In the genomic region with DNA sequence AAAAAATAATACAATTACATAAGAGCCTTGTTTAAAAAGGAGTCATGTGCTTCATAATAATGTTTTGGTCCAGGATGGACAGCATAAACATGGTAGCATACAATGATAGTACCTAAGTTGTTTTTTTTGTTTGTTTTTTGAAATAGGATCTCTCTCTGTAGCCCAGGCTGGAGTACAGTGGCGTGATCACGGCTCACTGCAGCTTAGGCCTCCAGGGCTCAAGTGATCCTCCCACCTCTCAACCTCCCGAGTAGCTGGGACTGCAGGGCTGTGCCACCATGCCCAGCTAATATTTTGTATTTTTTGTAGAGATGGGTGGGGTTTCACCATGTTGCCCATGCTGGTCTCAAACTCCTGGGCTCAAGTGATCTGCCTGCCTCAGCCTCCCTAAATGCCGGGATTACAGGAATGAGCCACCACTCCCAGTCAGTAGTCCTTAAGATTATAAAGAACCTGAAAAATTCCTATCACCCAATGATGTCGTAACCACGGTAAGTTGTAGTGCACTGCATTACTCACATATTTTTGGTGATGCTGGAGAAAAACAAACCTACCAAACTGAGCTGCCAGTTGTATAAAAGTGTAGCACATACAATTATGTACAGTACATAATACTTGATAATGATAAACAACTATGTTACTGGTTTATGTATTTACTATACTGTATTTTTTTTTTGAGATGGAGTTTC, we compare ENCODE assay signal across 22 cellular contexts. TPM values are rescaled to one million over a fixed set of nuclear protein-coding genes. Genes with fewer than 3 reads are reported as not detected.
DNase-seq lines count a peak whose midpoint lies in the region; ATAC-seq and TF ChIP-seq lines count a peak whose summit lies in the region.
"Had no signal": no experiment of that assay in that cellular context is flagged by ENCODE, and none has a peak within 500 bp of the region (broad histone marks: within the 10 kb centered on the region; RNA-seq: fewer than 3 reads in every experiment).

No MANE protein-coding gene starts in this region.

- H3K27me3 ChIP-seq in adipocyte (replicated peaks; ENCODE audit: control insufficient read depth, insufficient read depth, low read length): no peaks in the 10 kb centered on the region
- H3K27me3 ChIP-seq: cardiac muscle cell, dorsolateral prefrontal cortex had no signal

- ATAC-seq in left lobe of liver (no peak), HG02763 (IDR thresholded peaks at IDR 0.05; ENCODE audit: unreplicated experiment) (no peak)
- ATAC-seq: activated CD4-positive, alpha-beta T cell treated with anti-CD3 and anti-CD28 coated beads for 36 hours; left cardiac atrium; mucosa of descending colon had no signal

- POLR2A ChIA-PET in HEK293 (lab: Yijun Ruan, JAX): interaction anchor here (1.0 kb wide), 1 partner anchor 21 kb away, joined by 3 read pairs; no protein-coding TSS in a partner anchor

- H3K4me1 ChIP-seq in HEK293 (ENCODE audit: control insufficient read depth, insufficient read depth, low read length) (no peaks in the 10 kb centered on the region), adipocyte (ENCODE audit: control insufficient read depth, insufficient read depth, low read length) (no peaks in the 10 kb centered on the region)

- H3K9ac ChIP-seq in adipocyte (ENCODE audit: low read length): no peak overlapping the region

- H3K36me3 ChIP-seq in HEK293 (ENCODE audit: control insufficient read depth in 2 of 2, insufficient read depth in 1 of 2, low read length in 2 of 2) (no peaks in the 10 kb centered on the region), adipocyte (ENCODE audit: control insufficient read depth, insufficient read depth, low read length, severe bottlenecking) (no peaks in the 10 kb centered on the region)
- H3K36me3 ChIP-seq: cardiac muscle cell, neutrophil had no signal

- CTCF ChIA-PET in HEK293 (lab: Yijun Ruan, JAX): interaction anchor here (0.5 to 0.7 kb wide), 4 partner anchors 52 to 1372 kb away, joined by 3 read pairs; no protein-coding TSS in a partner anchor

- H3K4me3 ChIP-seq in HEK293 (ENCODE audit: low read depth, low read length) (no peak overlapping the region), adipocyte (ENCODE audit: low read length) (no peak overlapping the region)
- H3K4me3 ChIP-seq: cardiac muscle cell, dorsolateral prefrontal cortex, mucosa of descending colon had no signal

- no peak overlapping the region for H3K27ac ChIP-seq in HEK293 (ENCODE audit: extremely low read depth, low read depth, low read length)
- H3K27ac ChIP-seq: cardiac muscle cell, dorsolateral prefrontal cortex, epithelial cell of prostate, neutrophil had no signal

- no peaks in the 10 kb centered on the region for H3K9me3 ChIP-seq in HEK293 (ENCODE audit: control insufficient read depth, insufficient read depth, low read depth, low read length)
- no peaks in the 10 kb centered on the region for H3K9me3 ChIP-seq in adipocyte (ENCODE audit: control insufficient read depth, low read length)
- H3K9me3 ChIP-seq: mucosa of descending colon, neutrophil had no signal

- no peak for TF ChIP-seq CTCF in HEK293 (tag by site-specific recombination; IDR thresholded peaks at IDR 0.05)

- peak; percentile 13 for DNase-seq in AG20443 (ENCODE audit: low spot score)
- peak; percentile 49 for DNase-seq in adipocyte (ENCODE audit: low read depth)
- peak; percentile 6 for DNase-seq in kidney glomerular epithelial cell (lab: John Stamatoyannopoulos, UW)
- DNase-seq in left lobe of liver (ENCODE audit: low spot score): no peak
- no peak for DNase-seq in NCI-H2107 (lab: John Stamatoyannopoulos, UW)
- no peak for DNase-seq in HT-29 (ENCODE audit: low spot score)
- DNase-seq: activated CD4-positive, alpha-beta T cell treated with anti-CD3 and anti-CD28 coated beads for 36 hours; CD8-positive, alpha-beta memory T cell; dorsolateral prefrontal cortex; Kasumi-1; left cardiac atrium; mucosa of descending colon; NCI-H1417; NCI-H2227 treated with DMSO at 0.1 percent for 48 hours; retina; stimulated activated CD8-positive, alpha-beta memory T cell treated with anti-CD3 and anti-CD28 coated beads, Interleukin-4, amount 100 ng/mL, for 48 hours; substantia nigra had no signal

TF ChIP-seq in HEK293, 187 proteins besides CTCF, POLR2A, EP300 and RAD21:
- 0 out of 2 replicates have a peak, but pooled peaks have one; percentile 15 for TF ChIP-seq GLIS1 (tag by site-specific recombination; IDR thresholded peaks at IDR 0.05)
- TF ChIP-seq ZNF548 (tag by site-specific recombination; IDR thresholded peaks at IDR 0.05): peak; percentile 46; the same call in 1 of the 2 replicates
- TF ChIP-seq SALL2 (tag by site-specific recombination; IDR thresholded peaks at IDR 0.05; ENCODE audit: borderline replicate concordance): no peak
- TF ChIP-seq OSR2 (tag by site-specific recombination; IDR thresholded peaks at IDR 0.05): peak; percentile 51

RNA-seq across cellular contexts. Expression of a gene that starts 22.4 kb away (rescaled TPM):
- total RNA-seq in left lobe of liver: 22.2 TPM
- total RNA-seq in HT-29 (2014; rRNA removed; shearing (Covaris generic)): 6.4 and 10.3 TPM in 2 replicates

Comparison
In these comparisons a context has a peak if more than half of its experiments do, and no peak if none do; other contexts are left out.
1. DNase-seq: peak in AG20443 (single experiment), adipocyte (single experiment) and kidney glomerular epithelial cell (single experiment); none in left lobe of liver (single experiment), NCI-H2107 (single experiment) and HT-29 (single experiment).